ENCODE assay signal across 8 cellular contexts in the genomic region with DNA sequence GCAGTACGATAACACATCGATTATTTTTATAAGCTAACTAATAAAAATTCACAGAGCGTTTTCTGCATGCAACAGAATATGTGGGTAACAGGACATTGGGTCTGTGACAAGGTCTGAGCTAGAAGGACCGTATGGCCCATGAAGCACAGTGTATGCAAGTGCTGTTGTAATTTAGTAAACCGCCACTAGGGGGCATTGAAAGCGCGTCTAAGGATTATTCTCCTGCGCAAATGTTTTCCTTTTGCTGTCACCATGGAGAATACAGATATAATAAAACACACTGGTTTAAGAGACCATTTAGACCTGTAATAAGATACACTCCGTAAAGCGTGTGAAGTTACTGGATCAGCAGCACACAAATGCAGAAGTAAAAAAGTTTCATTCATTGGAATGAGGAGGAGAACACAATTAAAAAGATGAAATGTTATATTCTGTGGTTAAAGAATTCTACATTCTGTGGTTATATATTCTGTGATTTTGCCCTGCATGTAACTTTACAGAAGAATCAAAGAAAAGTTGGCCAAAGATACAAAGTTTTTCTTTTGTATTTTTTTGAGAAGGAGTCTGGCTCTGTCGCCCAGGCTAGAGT.
DNase-seq lines count a peak whose midpoint lies in the region; ATAC-seq and TF ChIP-seq lines count a peak whose summit lies in the region.

No MANE protein-coding gene starts in this region.

- TF ChIP-seq CTCF in glutamatergic neuron (IDR thresholded peaks at IDR 0.05; ENCODE audit: partially characterized antibody, unreplicated experiment) (peak; percentile 97), parathyroid adenoma (IDR thresholded peaks at IDR 0.05) (peak; percentile 92)

- no peaks in the 10 kb centered on the region for H3K36me3 Mint-ChIP-seq in glutamatergic neuron (ENCODE audit: unreplicated experiment)

- peaks cover 17% of the 10 kb centered on the region for H3K4me1 Mint-ChIP-seq in glutamatergic neuron (ENCODE audit: low read depth, unreplicated experiment)

- H3K9me2 ChIP-seq in Karpas-422 (replicated peaks; ENCODE audit: insufficient read depth, low read length), result no peaks in the 10 kb centered on the region

- H3K27me3 Mint-ChIP-seq in glutamatergic neuron (ENCODE audit: unreplicated experiment), result peaks cover 4% of the 10 kb centered on the region

- no peaks in the 10 kb centered on the region for H3K27me3 ChIP-seq in Karpas-422 (ENCODE audit: low read length)
- H3K27me3 ChIP-seq in parathyroid adenoma (ENCODE audit: control insufficient read depth, insufficient read depth, low read length), result no peaks in the 10 kb centered on the region

- ATAC-seq in GM19043 (IDR thresholded peaks at IDR 0.05; ENCODE audit: low read depth, unreplicated experiment), result peak; percentile 81
- no peak for ATAC-seq in GM21390 (IDR thresholded peaks at IDR 0.05; ENCODE audit: unreplicated experiment)

- no peak overlapping the region for H3K9ac ChIP-seq in Karpas-422 (ENCODE audit: low read length)
- no peak overlapping the region for H3K9ac ChIP-seq in parathyroid adenoma

- DNase-seq in Ammon's horn (ENCODE audit: low spot score), result peak; percentile 82
- DNase-seq in Karpas-422, result peak; percentile 91
- DNase-seq in OCI-M2 (lab: John Stamatoyannopoulos, UW; ENCODE audit: unreplicated experiment), result peak; percentile 43
- DNase-seq in activated naive CD4-positive, alpha-beta T cell treated with Interleukin-2 at 50 U/mL for 16 hours, result peak; percentile 43
- peak; percentile 67 for DNase-seq in glutamatergic neuron

- H3K4me2 ChIP-seq in Karpas-422 (ENCODE audit: low read depth, low read length, poor library complexity, severe bottlenecking) (no peak overlapping the region), parathyroid adenoma (ENCODE audit: low read length) (no peak overlapping the region)

- H3K4me3 Mint-ChIP-seq in glutamatergic neuron (ENCODE audit: unreplicated experiment), result no peak overlapping the region

- no peak overlapping the region for H3K4me3 ChIP-seq in Karpas-422 (ENCODE audit: low read length)
- no peak overlapping the region for H3K4me3 ChIP-seq in parathyroid adenoma (ENCODE audit: low read depth, low read length)

- H3K79me2 ChIP-seq in Karpas-422 (ENCODE audit: low read length) (no peaks in the 10 kb centered on the region), parathyroid adenoma (no peaks in the 10 kb centered on the region)

- peak overlapping the region; percentile 26 for H3K27ac Mint-ChIP-seq in glutamatergic neuron (ENCODE audit: unreplicated experiment)

- H3K36me3 ChIP-seq in Karpas-422 (ENCODE audit: insufficient read depth, low read length), result no peaks in the 10 kb centered on the region
- no peaks in the 10 kb centered on the region for H3K36me3 ChIP-seq in parathyroid adenoma (ENCODE audit: control insufficient read depth, insufficient read depth, low read length)

- no peaks in the 10 kb centered on the region for H3K9me3 ChIP-seq in Karpas-422 (ENCODE audit: low read length)
- H3K9me3 ChIP-seq in parathyroid adenoma (ENCODE audit: control insufficient read depth, low read length), result no peaks in the 10 kb centered on the region

- H3K27ac ChIP-seq in Karpas-422 (ENCODE audit: low read length), result no peak overlapping the region
- H3K27ac ChIP-seq in parathyroid adenoma, result no peak overlapping the region

- H2AFZ ChIP-seq in Karpas-422 (ENCODE audit: low read length) (no peak overlapping the region), parathyroid adenoma (no peak overlapping the region)

- no peaks in the 10 kb centered on the region for H4K20me1 ChIP-seq in Karpas-422 (ENCODE audit: insufficient read depth, low read depth, low read length)

- peaks cover 4% of the 10 kb centered on the region for H3K9me3 Mint-ChIP-seq in glutamatergic neuron (ENCODE audit: unreplicated experiment)

- H3K4me1 ChIP-seq in Karpas-422 (ENCODE audit: low read length) (no peaks in the 10 kb centered on the region), parathyroid adenoma (no peaks in the 10 kb centered on the region)
